ENCODE assay signal across 22 cellular contexts in the genomic region with DNA sequence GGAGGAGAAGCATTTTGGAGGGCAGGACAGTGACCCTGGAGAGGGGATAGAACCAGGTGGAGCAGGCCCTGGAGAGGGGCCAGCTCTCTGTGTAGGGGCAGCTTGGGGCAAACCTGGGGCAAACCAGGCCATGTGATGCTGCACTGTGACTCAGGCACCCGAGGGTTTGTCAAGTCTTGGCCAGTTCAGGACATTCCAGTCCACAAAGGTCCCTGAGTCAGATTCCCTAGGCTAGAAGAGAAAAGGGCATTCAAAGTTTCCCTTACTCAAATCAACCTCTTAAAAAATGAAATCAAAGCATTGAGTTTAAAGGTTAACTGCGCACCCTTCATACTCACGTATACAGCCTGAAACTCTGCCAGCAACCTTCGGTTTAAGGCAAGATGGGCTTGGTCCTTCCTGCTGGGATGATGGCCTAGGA. TPM values are rescaled to one million over a fixed set of nuclear protein-coding genes. Genes with fewer than 3 reads are reported as not detected.
DNase-seq lines count a peak whose midpoint lies in the region; ATAC-seq, FAIRE-seq and TF ChIP-seq lines count a peak whose summit lies in the region.
"Had no signal": no experiment of that assay in that cellular context is flagged by ENCODE, and none has a peak within 500 bp of the region (broad histone marks: within the 10 kb centered on the region; RNA-seq: fewer than 3 reads in every experiment).

No MANE protein-coding gene starts in this region.

- no peaks in the 10 kb centered on the region for H3K79me2 ChIP-seq in SK-N-SH (ENCODE audit: insufficient read depth)

- FAIRE-seq in bronchial epithelial cell (lab: Jason Lieb, UNC), result peak; percentile 7
- FAIRE-seq: GM12891 had no signal

- WGBS in SK-N-SH (ENCODE audit: low lambda C conversion rate), result 53% methylated on average over 3 of the region's 4 CpGs

- H3K4me3 ChIP-seq in bronchial epithelial cell (ENCODE audit: low read depth, low read length), result no peak overlapping the region
- no peak overlapping the region for H3K4me3 ChIP-seq in left lung
- no peak overlapping the region for H3K4me3 ChIP-seq in SK-N-SH (ENCODE audit: low read depth in 2 of 2, low read length in 1 of 2)
- H3K4me3 ChIP-seq: body of pancreas, lung, testis had no signal

- H3K36me3 ChIP-seq in bronchial epithelial cell (ENCODE audit: control insufficient read depth, insufficient read depth, low read length) (no peaks in the 10 kb centered on the region), left lung (no peaks in the 10 kb centered on the region), SK-N-SH (replicated peaks in 1 of 2; ENCODE audit: control insufficient read depth in 1 of 2, insufficient read depth in 2 of 2, low read length in 1 of 2) (no peaks in the 10 kb centered on the region)

- TF ChIP-seq RAD21 in SK-N-SH (IDR thresholded peaks at IDR 0.05; ENCODE audit: low read length), result no peak

- peaks cover 50% of the 10 kb centered on the region for H3K27me3 Mint-ChIP-seq in activated naive CD8-positive, alpha-beta T cell treated with anti-CD3 and anti-CD28 coated beads, Interleukin-2, amount 50 U/mL, for 24 hours
- peaks cover 47% of the 10 kb centered on the region for H3K27me3 Mint-ChIP-seq in activated naive CD8-positive, alpha-beta T cell treated with anti-CD3 and anti-CD28 coated beads for 36 hours
- H3K27me3 Mint-ChIP-seq in endothelial cell (ENCODE audit: unreplicated experiment), result peaks cover 3% of the 10 kb centered on the region

- no peak overlapping the region for H2AFZ ChIP-seq in SK-N-SH (ENCODE audit: low read depth)

- H3K27me3 ChIP-seq in bronchial epithelial cell (ENCODE audit: control insufficient read depth, insufficient read depth, low read length), result no peaks in the 10 kb centered on the region
- H3K27me3 ChIP-seq in left lung, result peaks cover 0 to 72% of the 10 kb centered on the region in 2 donors
- peaks cover 24% of the 10 kb centered on the region for H3K27me3 ChIP-seq in SK-N-SH (ENCODE audit: insufficient read depth)
- H3K27me3 ChIP-seq: body of pancreas, testis had no signal

- POLR2A ChIA-PET in SK-N-SH (lab: Yijun Ruan, JAX), result no interaction called here

- H3K9me3 ChIP-seq in left lung, result no peaks in the 10 kb centered on the region
- no peaks in the 10 kb centered on the region for H3K9me3 ChIP-seq in SK-N-SH
- H3K9me3 ChIP-seq: body of pancreas, testis had no signal

- H3K4me1 ChIP-seq in left lung (peaks cover 0 to 12% of the 10 kb centered on the region in 2 donors), SK-N-SH (ENCODE audit: control insufficient read depth in 1 of 2, insufficient read depth in 2 of 2, low read depth in 1 of 2, low read length in 1 of 2) (peaks cover 0 to 11% of the 10 kb centered on the region in 2 experiments; a peak in 1 of 4 replicates)

- H3K9ac ChIP-seq in SK-N-SH, result no peak overlapping the region

- no peaks in the 10 kb centered on the region for H3K9me3 Mint-ChIP-seq in activated naive CD8-positive, alpha-beta T cell treated with anti-CD3 and anti-CD28 coated beads, Interleukin-2, amount 50 U/mL, for 24 hours
- H3K9me3 Mint-ChIP-seq in activated naive CD8-positive, alpha-beta T cell treated with anti-CD3 and anti-CD28 coated beads for 36 hours, result no peaks in the 10 kb centered on the region
- H3K9me3 Mint-ChIP-seq in endothelial cell (ENCODE audit: unreplicated experiment), result no peaks in the 10 kb centered on the region
- H3K9me3 Mint-ChIP-seq: T-helper 1 cell treated with Interleukin-12 subunit alpha and Interleukin-12 subunit beta and Interleukin-4 antibody, amounts not matched to agents 30 μg/mL and 1 μg/mL, for 36 hours had no signal

- peak; percentile 73 for ATAC-seq in activated naive CD8-positive, alpha-beta T cell treated with anti-CD3 and anti-CD28 coated beads, Interleukin-2, amount 50 U/mL, for 24 hours
- ATAC-seq in left lung (peak; percentile 26), HG03354 (IDR thresholded peaks at IDR 0.05; ENCODE audit: poor library complexity, severe bottlenecking, unreplicated experiment) (no peak)
- ATAC-seq: activated CD8-positive, alpha-beta memory T cell treated with anti-CD3 and anti-CD28 coated beads, Interleukin-2, amount 10 ng/mL, durations not matched to agents 7 days and 5 days; body of pancreas had no signal

- intact Hi-C loops in left lung (cut with DNase I), result loop anchor here in 1 of 2 donors (5.0 kb wide), 1 partner anchor 281 kb away; no protein-coding TSS in a partner anchor

- TF ChIP-seq EP300 in SK-N-SH (IDR thresholded peaks at IDR 0.05; ENCODE audit: borderline replicate concordance in 1 of 2, low read depth in 1 of 2, low read length in 1 of 2), result no peak

- peak; percentile 32 for DNase-seq in activated naive CD8-positive, alpha-beta T cell treated with anti-CD3 and anti-CD28 coated beads, Interleukin-2, amount 50 U/mL, for 24 hours
- no peak for DNase-seq in activated naive CD8-positive, alpha-beta T cell treated with anti-CD3 and anti-CD28 coated beads for 36 hours
- DNase-seq in bronchial epithelial cell (ENCODE audit: low read depth), result peak; percentile 91
- DNase-seq in left lung, result no peak
- no peak for DNase-seq in NOMO-1 treated with DMSO at 0.1 percent for 48 hours (lab: John Stamatoyannopoulos, UW; ENCODE audit: unreplicated experiment)
- no peak for DNase-seq in SK-N-SH
- no peak for DNase-seq in endothelial cell (ENCODE audit: low spot score)
- DNase-seq: activated B cell treated with CpG ODN at 0.5 μM for 24 hours; activated CD8-positive, alpha-beta memory T cell treated with anti-CD3 and anti-CD28 coated beads, Interleukin-2, amount 10 ng/mL, durations not matched to agents 7 days and 5 days; activated gamma-delta T cell treated with Interleukin-2 at 50 U/mL for 16 hours; CD4-positive, alpha-beta memory T cell; NCI-H2171; NCI-H774 had no signal

- H3F3A ChIP-seq in SK-N-SH (replicated peaks; ENCODE audit: insufficient read depth), result no peaks in the 10 kb centered on the region

- H3K9me2 ChIP-seq in SK-N-SH, result no peaks in the 10 kb centered on the region

- H3K36me3 Mint-ChIP-seq in activated naive CD8-positive, alpha-beta T cell treated with anti-CD3 and anti-CD28 coated beads, Interleukin-2, amount 50 U/mL, for 24 hours (ENCODE audit: low read depth), result no peaks in the 10 kb centered on the region
- H3K36me3 Mint-ChIP-seq in activated naive CD8-positive, alpha-beta T cell treated with anti-CD3 and anti-CD28 coated beads for 36 hours, result no peaks in the 10 kb centered on the region
- no peaks in the 10 kb centered on the region for H3K36me3 Mint-ChIP-seq in endothelial cell (ENCODE audit: low read depth, unreplicated experiment)
- H3K36me3 Mint-ChIP-seq: activated CD8-positive, alpha-beta memory T cell treated with anti-CD3 and anti-CD28 coated beads, Interleukin-2, amount 10 ng/mL, durations not matched to agents 7 days and 5 days; CD4-positive, alpha-beta memory T cell had no signal

- peaks cover 52% of the 10 kb centered on the region for H3K4me1 Mint-ChIP-seq in activated naive CD8-positive, alpha-beta T cell treated with anti-CD3 and anti-CD28 coated beads, Interleukin-2, amount 50 U/mL, for 24 hours
- peaks cover 10% of the 10 kb centered on the region for H3K4me1 Mint-ChIP-seq in activated naive CD8-positive, alpha-beta T cell treated with anti-CD3 and anti-CD28 coated beads for 36 hours
- H3K4me1 Mint-ChIP-seq in endothelial cell (ENCODE audit: unreplicated experiment), result no peaks in the 10 kb centered on the region

- peak overlapping the region; percentile 59 for H3K4me3 Mint-ChIP-seq in activated naive CD8-positive, alpha-beta T cell treated with anti-CD3 and anti-CD28 coated beads, Interleukin-2, amount 50 U/mL, for 24 hours
- no peak overlapping the region for H3K4me3 Mint-ChIP-seq in activated naive CD8-positive, alpha-beta T cell treated with anti-CD3 and anti-CD28 coated beads for 36 hours
- H3K4me3 Mint-ChIP-seq in endothelial cell (ENCODE audit: unreplicated experiment), result no peak overlapping the region
- H3K4me3 Mint-ChIP-seq: activated B cell treated with CpG ODN at 0.5 μM for 24 hours; activated CD8-positive, alpha-beta memory T cell treated with anti-CD3 and anti-CD28 coated beads, Interleukin-2, amount 10 ng/mL, durations not matched to agents 7 days and 5 days; T-helper 1 cell treated with Interleukin-12 subunit alpha and Interleukin-12 subunit beta and Interleukin-4 antibody, amounts not matched to agents 30 μg/mL and 1 μg/mL, for 36 hours had no signal

- CTCF ChIA-PET in SK-N-SH (lab: Yijun Ruan, JAX), result interaction anchor here (1.2 to 16.2 kb wide), 10 partner anchors 13 to 278 kb away, joined by 3 to 286 read pairs (median 22); partner anchors contain the start of gene CAMK2N1

- no peaks in the 10 kb centered on the region for H4K20me1 ChIP-seq in SK-N-SH (ENCODE audit: insufficient read depth)

- H3K27ac ChIP-seq in left lung (no peak overlapping the region), SK-N-SH (ENCODE audit: low read depth in 2 of 2, low read length in 1 of 2) (no peak overlapping the region)
- H3K27ac ChIP-seq: body of pancreas had no signal

- TF ChIP-seq CTCF in bronchial epithelial cell (IDR thresholded peaks at IDR 0.05; ENCODE audit: insufficient read depth, low read length, severe bottlenecking), result no peak
- TF ChIP-seq CTCF in left lung (IDR thresholded peaks at IDR 0.05), result no peak
- TF ChIP-seq CTCF in SK-N-SH (IDR thresholded peaks at IDR 0.05), result no peak
- no peak for TF ChIP-seq CTCF in endothelial cell (IDR thresholded peaks at IDR 0.05; ENCODE audit: unreplicated experiment)

- H3K27ac Mint-ChIP-seq in activated naive CD8-positive, alpha-beta T cell treated with anti-CD3 and anti-CD28 coated beads, Interleukin-2, amount 50 U/mL, for 24 hours, result peak overlapping the region; percentile 79
- H3K27ac Mint-ChIP-seq in activated naive CD8-positive, alpha-beta T cell treated with anti-CD3 and anti-CD28 coated beads for 36 hours, result no peak overlapping the region
- H3K27ac Mint-ChIP-seq in endothelial cell (ENCODE audit: unreplicated experiment), result no peak overlapping the region
- H3K27ac Mint-ChIP-seq: activated B cell treated with CpG ODN at 0.5 μM for 24 hours; activated CD8-positive, alpha-beta memory T cell treated with anti-CD3 and anti-CD28 coated beads, Interleukin-2, amount 10 ng/mL, durations not matched to agents 7 days and 5 days; CD4-positive, alpha-beta memory T cell; T-helper 1 cell treated with Interleukin-12 subunit alpha and Interleukin-12 subunit beta and Interleukin-4 antibody, amounts not matched to agents 30 μg/mL and 1 μg/mL, for 36 hours had no signal

- H3K4me2 ChIP-seq in SK-N-SH, result no peak overlapping the region

RNA-seq across cellular contexts. Expression of gene PLA2G2C, which starts 25.2 kb away (rescaled TPM):
- total RNA-seq in activated naive CD8-positive, alpha-beta T cell treated with anti-CD3 and anti-CD28 coated beads for 36 hours, result not detected
- total RNA-seq in bronchial epithelial cell (not detected in 2 replicates), left lung (not detected), endothelial cell (ENCODE audit: unreplicated experiment) (not detected)
- not detected in 2 replicates for polyA plus RNA-seq in SK-N-SH (2012; rRNA removed)
- not detected in 2 replicates for polyA plus RNA-seq in SK-N-SH (2012; cell fraction: cytosol; rRNA removed)
- polyA plus RNA-seq in SK-N-SH (2012; cell fraction: nucleus; rRNA removed), result not detected in 2 replicates
- total RNA-seq: A673; activated B cell treated with CpG ODN at 0.5 μM for 24 hours; activated CD8-positive, alpha-beta memory T cell treated with anti-CD3 and anti-CD28 coated beads, Interleukin-2, amount 10 ng/mL, durations not matched to agents 7 days and 5 days; body of pancreas; CD4-positive, alpha-beta memory T cell; H4 had no signal
- polyA plus RNA-seq: CD4-positive, alpha-beta memory T cell; lung; neural cell had no signal

RNA-seq across cellular contexts. Expression of gene UBXN10, which starts 25.6 kb away (rescaled TPM):
- 1 to 10 TPM; 1.1 to 1.2 TPM for total RNA-seq in activated naive CD8-positive, alpha-beta T cell treated with anti-CD3 and anti-CD28 coated beads for 36 hours
- total RNA-seq in bronchial epithelial cell (under 0.01 and 0.13 TPM in 2 replicates), left lung (1 to 10 TPM; 1.8 to 4.7 TPM), endothelial cell (ENCODE audit: unreplicated experiment) (0.13 TPM)
- polyA plus RNA-seq in SK-N-SH (2012; rRNA removed), result not detected in 2 replicates
- under 0.01 TPM in 1 of 2 replicates, not detected in the other for polyA plus RNA-seq in SK-N-SH (2012; cell fraction: cytosol; rRNA removed)
- not detected in 2 replicates for polyA plus RNA-seq in SK-N-SH (2012; cell fraction: nucleus; rRNA removed)
- total RNA-seq: A673, H4 had no signal

Comparison
In these comparisons a context has a peak if more than half of its experiments do, and no peak if none do; other contexts are left out.
1. DNase-seq: peak in activated naive CD8-positive, alpha-beta T cell treated with anti-CD3 and anti-CD28 coated beads, Interleukin-2, amount 50 U/mL, for 24 hours (single experiment) and bronchial epithelial cell (single experiment); none in activated naive CD8-positive, alpha-beta T cell treated with anti-CD3 and anti-CD28 coated beads for 36 hours (single experiment), left lung (0 of 2), NOMO-1 treated with DMSO at 0.1 percent for 48 hours (single experiment), SK-N-SH (single experiment) and endothelial cell (single experiment).